ENCODE assay signal across 13 cellular contexts in the genomic region with DNA sequence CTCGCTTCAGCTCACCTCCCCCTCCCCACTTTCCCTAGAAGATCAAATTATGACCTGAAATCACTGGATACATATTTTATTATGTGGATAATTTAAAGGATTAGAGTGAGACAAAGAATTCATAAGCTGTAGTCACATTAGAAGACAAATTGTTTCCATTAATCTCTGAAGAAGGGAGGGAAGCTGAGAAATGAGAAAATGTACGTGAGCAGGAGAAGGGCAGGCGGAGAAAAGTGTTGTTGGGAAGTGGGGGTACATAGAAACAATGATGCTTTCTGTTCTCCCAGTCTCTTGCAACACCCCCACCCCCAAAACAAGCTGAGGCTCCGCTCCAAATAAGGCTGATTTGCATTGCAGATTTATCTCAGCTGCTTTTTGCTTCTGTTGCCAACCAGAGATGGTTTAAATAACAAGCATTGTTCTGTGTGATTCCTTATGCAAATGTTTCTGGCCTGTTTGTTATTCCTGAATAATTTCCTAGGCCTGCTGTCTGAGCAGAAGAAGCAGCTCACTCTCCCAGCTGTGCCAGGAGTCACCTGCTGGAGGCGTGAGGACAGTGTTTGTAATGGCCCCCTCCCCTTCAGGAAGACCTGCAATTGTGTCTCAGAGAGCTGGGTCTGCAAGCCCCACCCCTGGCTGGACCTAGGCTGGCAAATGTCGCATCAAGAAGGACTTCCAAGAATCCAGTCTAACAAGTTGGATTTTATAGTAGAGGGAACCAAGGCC.
DNase-seq lines count a peak whose midpoint lies in the region; ATAC-seq and TF ChIP-seq lines count a peak whose summit lies in the region.
"Had no signal": no experiment of that assay in that cellular context is flagged by ENCODE, and none has a peak within 500 bp of the region (broad histone marks: within the 10 kb centered on the region; RNA-seq: fewer than 3 reads in every experiment).

No MANE protein-coding gene starts in this region.

- H4K5ac ChIP-seq in H9 (ENCODE audit: insufficient read length, low read depth, low read length), result no peak overlapping the region

- H3K56ac ChIP-seq in H9 (ENCODE audit: insufficient read length, low read depth, low read length), result no peak overlapping the region

- H3K79me1 ChIP-seq in H9 (ENCODE audit: insufficient read depth, low read depth, low read length, poor library complexity, severe bottlenecking), result no peaks in the 10 kb centered on the region

- H4K8ac ChIP-seq in H9 (replicated peaks; ENCODE audit: insufficient read length, low read depth, low read length), result no peak overlapping the region

- WGBS in H9 (ENCODE audit: extremely low coverage, insufficient read length, low lambda C conversion rate), result no CpG with 5 or more reads among the region's 6 CpGs
- WGBS in prostate gland, result 55% methylated on average over 6 of the region's 6 CpGs

- peak overlapping the region; percentile 86 for H3K27ac ChIP-seq in H9 (ENCODE audit: insufficient read length, low read depth, low read length)
- H3K27ac ChIP-seq in CD4-positive, alpha-beta T cell (ENCODE audit: low read depth, low read length), result no peak overlapping the region
- no peak overlapping the region for H3K27ac ChIP-seq in prostate gland
- no peak overlapping the region for H3K27ac ChIP-seq in CD8-positive, alpha-beta T cell (ENCODE audit: low read depth, low read length)
- H3K27ac ChIP-seq: adrenal gland had no signal

- H3K27me3 Mint-ChIP-seq in H9 (ENCODE audit: low read depth), result peaks cover 8% of the 10 kb centered on the region
- peaks cover 10% of the 10 kb centered on the region for H3K27me3 Mint-ChIP-seq in CD4-positive, alpha-beta T cell
- peaks cover 5% of the 10 kb centered on the region for H3K27me3 Mint-ChIP-seq in CD8-positive, alpha-beta T cell (ENCODE audit: low read depth)

- peaks cover 68 to 72% of the 10 kb centered on the region in 2 experiments for H3K4me1 Mint-ChIP-seq in H9
- no peaks in the 10 kb centered on the region for H3K4me1 Mint-ChIP-seq in CD4-positive, alpha-beta T cell (ENCODE audit: low read depth)
- H3K4me1 Mint-ChIP-seq in CD8-positive, alpha-beta T cell (ENCODE audit: low read depth), result no peaks in the 10 kb centered on the region
- H3K4me1 Mint-ChIP-seq: activated B cell treated with CpG ODN at 0.5 μM for 24 hours; stimulated activated naive CD8-positive, alpha-beta T cell treated with anti-CD3 and anti-CD28 coated beads, Interleukin-15, amount 100 ng/mL, for 72 hours had no signal

- H3K4me3 ChIP-seq in iPS-15b (ENCODE audit: low read depth, low read length), result peak overlapping the region; percentile 18
- no peak overlapping the region for H3K4me3 ChIP-seq in prostate gland
- no peak overlapping the region for H3K4me3 ChIP-seq in CD8-positive, alpha-beta T cell (ENCODE audit: low read depth, low read length)
- H3K4me3 ChIP-seq: adrenal gland had no signal

- POLR2A ChIA-PET in CD4-positive, alpha-beta T cell (lab: Charles Lee), result no interaction called here
- POLR2A ChIA-PET in CD8-positive, alpha-beta T cell (lab: Charles Lee), result no interaction called here

- peak overlapping the region in 2 of 3 experiments; percentile 91 to 98; a peak in 5 of 7 replicates for H3K27ac Mint-ChIP-seq in H9
- H3K27ac Mint-ChIP-seq in CD4-positive, alpha-beta T cell, result no peak overlapping the region
- H3K27ac Mint-ChIP-seq in CD8-positive, alpha-beta T cell, result no peak overlapping the region
- H3K27ac Mint-ChIP-seq: activated B cell treated with CpG ODN at 0.5 μM for 24 hours; activated T-helper 2 cell treated with anti-CD3 and anti-CD28 coated beads, Interferon-gamma antibody, Interleukin-2, Interleukin-4, amounts not matched to agents 10 μg/mL and 5 μg/mL and 100 μg/mL, durations not matched to agents 14 hours and 24 hours and 36 hours; stimulated activated naive CD8-positive, alpha-beta T cell treated with anti-CD3 and anti-CD28 coated beads, Interleukin-15, amount 100 ng/mL, for 72 hours had no signal

- H3K27me3 ChIP-seq in H9 (ENCODE audit: insufficient read depth, low read length) (no peaks in the 10 kb centered on the region), iPS-15b (ENCODE audit: control insufficient read depth, insufficient read depth, low read length) (peaks cover 17% of the 10 kb centered on the region), prostate gland (replicated peaks; ENCODE audit: insufficient read depth) (no peaks in the 10 kb centered on the region)
- no peaks in the 10 kb centered on the region for H3K27me3 ChIP-seq in CD4-positive, alpha-beta T cell (ENCODE audit: control insufficient read depth, insufficient read depth, low read length)
- no peaks in the 10 kb centered on the region for H3K27me3 ChIP-seq in CD8-positive, alpha-beta T cell (ENCODE audit: insufficient read depth, low read length)
- H3K27me3 ChIP-seq: adrenal gland had no signal

- TF ChIP-seq CTCF in H9 (conservative IDR thresholded peaks at IDR 0.05) (peak; percentile 50), prostate gland (IDR thresholded peaks at IDR 0.05) (no peak)
- TF ChIP-seq CTCF in CD4-positive, alpha-beta T cell (IDR thresholded peaks at IDR 0.05), result no peak
- TF ChIP-seq CTCF in CD8-positive, alpha-beta T cell (IDR thresholded peaks at IDR 0.05), result no peak

- H3K4ac ChIP-seq in H9 (ENCODE audit: low read depth, low read length), result no peak overlapping the region

- H3K9me3 ChIP-seq in H9 (ENCODE audit: control insufficient read depth, low read depth, low read length) (no peaks in the 10 kb centered on the region), iPS-15b (ENCODE audit: control insufficient read depth, insufficient read depth, low read length) (no peaks in the 10 kb centered on the region), prostate gland (no peaks in the 10 kb centered on the region)
- H3K9me3 ChIP-seq in CD4-positive, alpha-beta T cell (ENCODE audit: control insufficient read depth, low read length), result no peaks in the 10 kb centered on the region
- H3K9me3 ChIP-seq in CD8-positive, alpha-beta T cell (ENCODE audit: low read length), result no peaks in the 10 kb centered on the region
- H3K9me3 ChIP-seq: adrenal gland had no signal

- no peak overlapping the region for H3T11ph ChIP-seq in H9 (ENCODE audit: low read length)

- TF ChIP-seq POLR2A in prostate gland (IDR thresholded peaks at IDR 0.05), result no peak

- H4K91ac ChIP-seq in H9 (ENCODE audit: insufficient read length, low read depth, low read length), result peak overlapping the region; percentile 78

- H3K23ac ChIP-seq in H9 (ENCODE audit: insufficient read length, low read depth, low read length), result no peak overlapping the region

- H3K36me3 ChIP-seq in iPS-15b (ENCODE audit: control insufficient read depth, insufficient read depth, low read length) (no peaks in the 10 kb centered on the region), prostate gland (no peaks in the 10 kb centered on the region)
- H3K36me3 ChIP-seq in CD8-positive, alpha-beta T cell (ENCODE audit: insufficient read depth, low read length), result no peaks in the 10 kb centered on the region
- H3K36me3 ChIP-seq: adrenal gland had no signal

- H2BK12ac ChIP-seq in H9 (ENCODE audit: insufficient read length, low read depth, low read length), result no peak overlapping the region

- H2BK5ac ChIP-seq in H9 (ENCODE audit: insufficient read length, low read length), result peak overlapping the region; percentile 85

- H3K36me3 Mint-ChIP-seq in H9 (ENCODE audit: insufficient read depth in 1 of 3, low read depth in 3 of 3), result no peaks in the 10 kb centered on the region
- H3K36me3 Mint-ChIP-seq in CD4-positive, alpha-beta T cell (ENCODE audit: low read depth), result no peaks in the 10 kb centered on the region
- H3K36me3 Mint-ChIP-seq in CD8-positive, alpha-beta T cell, result no peaks in the 10 kb centered on the region

- H2BK20ac ChIP-seq in H9 (ENCODE audit: low read depth, low read length, poor library complexity, severe bottlenecking), result no peak overlapping the region

- H3K9ac ChIP-seq in H9 (ENCODE audit: extremely low read depth, insufficient read length, low read length), result no peak overlapping the region
- no peak overlapping the region for H3K9ac ChIP-seq in iPS-15b (ENCODE audit: low read depth, low read length)

- CTCF ChIA-PET in CD4-positive, alpha-beta T cell (lab: Charles Lee), result no interaction called here
- CTCF ChIA-PET in CD8-positive, alpha-beta T cell (lab: Charles Lee), result no interaction called here

- peak overlapping the region; percentile 53 for H3K4me2 ChIP-seq in H9 (ENCODE audit: insufficient read depth, insufficient read length, low read length)

- no peaks in the 10 kb centered on the region for H3K23me2 ChIP-seq in H9 (ENCODE audit: insufficient read length, low read depth, low read length, poor library complexity, severe bottlenecking)

- intact Hi-C loops in CD4-positive, alpha-beta T cell (cut with DNase I, micrococcal nuclease), result no loop called here
- intact Hi-C loops in prostate gland (cut with DNase I), result no loop called here
- intact Hi-C loops in CD8-positive, alpha-beta T cell (cut with DNase I, micrococcal nuclease), result no loop called here

- no peaks in the 10 kb centered on the region; a peak in 2 of 5 replicates for H3K9me3 Mint-ChIP-seq in H9
- no peaks in the 10 kb centered on the region for H3K9me3 Mint-ChIP-seq in CD4-positive, alpha-beta T cell
- no peaks in the 10 kb centered on the region for H3K9me3 Mint-ChIP-seq in CD8-positive, alpha-beta T cell
- H3K9me3 Mint-ChIP-seq: activated B cell treated with CpG ODN at 0.5 μM for 24 hours; activated T-helper 2 cell treated with anti-CD3 and anti-CD28 coated beads, Interferon-gamma antibody, Interleukin-2, Interleukin-4, amounts not matched to agents 10 μg/mL and 5 μg/mL and 100 μg/mL, durations not matched to agents 14 hours and 24 hours and 36 hours; stimulated activated naive CD8-positive, alpha-beta T cell treated with anti-CD3 and anti-CD28 coated beads, Interleukin-15, amount 100 ng/mL, for 72 hours had no signal

- peak overlapping the region; percentile 13 to 65; a peak in 4 of 5 replicates for H3K4me3 Mint-ChIP-seq in H9
- H3K4me3 Mint-ChIP-seq in CD4-positive, alpha-beta T cell, result no peak overlapping the region
- H3K4me3 Mint-ChIP-seq in CD8-positive, alpha-beta T cell, result no peak overlapping the region
- H3K4me3 Mint-ChIP-seq: activated B cell treated with CpG ODN at 0.5 μM for 24 hours; stimulated activated naive CD8-positive, alpha-beta T cell treated with anti-CD3 and anti-CD28 coated beads, Interleukin-15, amount 100 ng/mL, for 72 hours had no signal

- no peaks in the 10 kb centered on the region for H4K20me1 ChIP-seq in H9 (ENCODE audit: control insufficient read depth, insufficient read depth, insufficient read length)

- DNase-seq in H9, result peak; percentile 95
- DNase-seq in anterior cingulate cortex (lab: John Stamatoyannopoulos, UW), result peak in 55 of 58 donors; percentile 21 to 96 (median 79)
- peak; percentile 98 for DNase-seq in putamen (ENCODE audit: low spot score)
- DNase-seq in CD4-positive, alpha-beta T cell, result no peak
- no peak for DNase-seq in prostate gland (ENCODE audit: low spot score)
- no peak for DNase-seq in CD8-positive, alpha-beta T cell
- DNase-seq: activated B cell treated with CpG ODN at 0.5 μM for 24 hours; NCI-H187; NCI-H524; stimulated activated naive CD8-positive, alpha-beta T cell treated with anti-CD3 and anti-CD28 coated beads, Interleukin-15, amount 100 ng/mL, for 72 hours had no signal

- H3K14ac ChIP-seq in H9 (ENCODE audit: insufficient read depth, low read length), result no peak overlapping the region

- H3K4me1 ChIP-seq in H9 (ENCODE audit: insufficient read depth, low read length) (peaks cover 35% of the 10 kb centered on the region), iPS-15b (ENCODE audit: control insufficient read depth, insufficient read depth, low read length) (peaks cover 25% of the 10 kb centered on the region), prostate gland (replicated peaks) (no peaks in the 10 kb centered on the region)
- H3K4me1 ChIP-seq in CD8-positive, alpha-beta T cell (ENCODE audit: insufficient read depth, low read length), result no peaks in the 10 kb centered on the region
- H3K4me1 ChIP-seq: adrenal gland had no signal

- no peak for ATAC-seq in CD4-positive, alpha-beta T cell (ENCODE audit: poor library complexity)
- no peak for ATAC-seq in CD8-positive, alpha-beta T cell

- H2AFZ ChIP-seq in H9 (ENCODE audit: low read length), result peak overlapping the region; percentile 44

- H2BK120ac ChIP-seq in H9 (ENCODE audit: low read depth, low read length, poor library complexity, severe bottlenecking), result no peak overlapping the region

- H3K18ac ChIP-seq in H9 (ENCODE audit: insufficient read length, low read depth, low read length), result no peak overlapping the region

- no peak overlapping the region for H2AK5ac ChIP-seq in H9 (ENCODE audit: insufficient read length, low read length)

- no peak overlapping the region for H2BK15ac ChIP-seq in H9 (ENCODE audit: low read depth, low read length)

- H3K79me2 ChIP-seq in H9 (ENCODE audit: insufficient read depth, low read length), result no peaks in the 10 kb centered on the region

Comparison
In these comparisons a context has a peak if more than half of its experiments do, and no peak if none do; other contexts are left out.
1. DNase-seq: peak in H9 (single experiment), anterior cingulate cortex (55 of 58) and putamen (single experiment); none in CD4-positive, alpha-beta T cell (0 of 10), prostate gland (single experiment) and CD8-positive, alpha-beta T cell (0 of 7).
2. H3K27ac Mint-ChIP-seq: peak in H9 (2 of 3); none in CD4-positive, alpha-beta T cell (single experiment) and CD8-positive, alpha-beta T cell (single experiment).
3. H3K4me3 Mint-ChIP-seq: peak in H9 (2 of 2); none in CD4-positive, alpha-beta T cell (single experiment) and CD8-positive, alpha-beta T cell (single experiment).